In the genomic region with DNA sequence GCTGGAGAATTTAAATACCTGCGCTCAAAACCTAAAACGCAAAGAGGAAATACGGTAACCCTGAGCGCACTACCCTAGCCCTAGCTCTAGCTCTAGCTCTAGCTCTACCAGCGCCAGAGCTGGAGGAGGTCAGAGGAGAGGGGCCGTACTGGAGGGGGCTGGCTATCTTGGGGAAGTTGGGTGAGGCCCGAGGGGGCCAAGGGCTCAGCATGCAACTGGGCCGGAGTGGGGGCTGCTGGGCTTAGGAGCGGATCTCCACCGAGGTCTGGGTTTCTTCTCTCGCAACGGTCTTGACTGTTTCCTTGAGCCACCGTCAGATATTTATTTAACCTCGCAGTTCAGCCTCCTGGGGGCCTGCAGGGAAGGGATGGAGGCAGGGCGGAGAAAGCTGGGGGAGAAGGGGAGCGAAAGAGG, we compare ENCODE assay signal across 1 cellular context.
A peak's percentile ranks its signal among the peaks of the same experiment; 100 is the strongest.
TF ChIP-seq lines count a peak whose summit lies in the region.

No MANE protein-coding gene starts in this region.

TF ChIP-seq in K562, 482 proteins besides CTCF, POLR2A, EP300 and RAD21:
- TF ChIP-seq CHD7 (IDR thresholded peaks at IDR 0.05; ENCODE audit: low read depth, low read length) (peak; percentile 89), ZC3H4 (CRISPR knock-in tag; IDR thresholded peaks at IDR 0.05; ENCODE audit: borderline replicate concordance) (no peak), ZFX (CRISPR knock-in tag; IDR thresholded peaks at IDR 0.05) (no peak)
- TF ChIP-seq, protein P1, sequence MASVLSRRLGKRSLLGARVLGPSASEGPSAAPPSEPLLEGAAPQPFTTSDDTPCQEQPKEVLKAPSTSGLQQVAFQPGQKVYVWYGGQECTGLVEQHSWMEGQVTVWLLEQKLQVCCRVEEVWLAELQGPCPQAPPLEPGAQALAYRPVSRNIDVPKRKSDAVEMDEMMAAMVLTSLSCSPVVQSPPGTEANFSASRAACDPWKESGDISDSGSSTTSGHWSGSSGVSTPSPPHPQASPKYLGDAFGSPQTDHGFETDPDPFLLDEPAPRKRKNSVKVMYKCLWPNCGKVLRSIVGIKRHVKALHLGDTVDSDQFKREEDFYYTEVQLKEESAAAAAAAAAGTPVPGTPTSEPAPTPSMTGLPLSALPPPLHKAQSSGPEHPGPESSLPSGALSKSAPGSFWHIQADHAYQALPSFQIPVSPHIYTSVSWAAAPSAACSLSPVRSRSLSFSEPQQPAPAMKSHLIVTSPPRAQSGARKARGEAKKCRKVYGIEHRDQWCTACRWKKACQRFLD (CRISPR knock-in tag; IDR thresholded peaks at IDR 0.05): no peak
- TF ChIP-seq, protein P2, sequence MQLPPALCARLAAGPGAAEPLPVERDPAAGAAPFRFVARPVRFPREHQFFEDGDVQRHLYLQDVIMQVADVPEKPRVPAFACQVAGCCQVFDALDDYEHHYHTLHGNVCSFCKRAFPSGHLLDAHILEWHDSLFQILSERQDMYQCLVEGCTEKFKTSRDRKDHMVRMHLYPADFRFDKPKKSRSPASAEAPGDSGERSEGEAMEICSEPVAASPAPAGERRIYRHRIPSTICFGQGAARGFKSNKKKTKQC (CRISPR knock-in tag; IDR thresholded peaks at IDR 0.05): no peak
- TF ChIP-seq, protein P3, sequence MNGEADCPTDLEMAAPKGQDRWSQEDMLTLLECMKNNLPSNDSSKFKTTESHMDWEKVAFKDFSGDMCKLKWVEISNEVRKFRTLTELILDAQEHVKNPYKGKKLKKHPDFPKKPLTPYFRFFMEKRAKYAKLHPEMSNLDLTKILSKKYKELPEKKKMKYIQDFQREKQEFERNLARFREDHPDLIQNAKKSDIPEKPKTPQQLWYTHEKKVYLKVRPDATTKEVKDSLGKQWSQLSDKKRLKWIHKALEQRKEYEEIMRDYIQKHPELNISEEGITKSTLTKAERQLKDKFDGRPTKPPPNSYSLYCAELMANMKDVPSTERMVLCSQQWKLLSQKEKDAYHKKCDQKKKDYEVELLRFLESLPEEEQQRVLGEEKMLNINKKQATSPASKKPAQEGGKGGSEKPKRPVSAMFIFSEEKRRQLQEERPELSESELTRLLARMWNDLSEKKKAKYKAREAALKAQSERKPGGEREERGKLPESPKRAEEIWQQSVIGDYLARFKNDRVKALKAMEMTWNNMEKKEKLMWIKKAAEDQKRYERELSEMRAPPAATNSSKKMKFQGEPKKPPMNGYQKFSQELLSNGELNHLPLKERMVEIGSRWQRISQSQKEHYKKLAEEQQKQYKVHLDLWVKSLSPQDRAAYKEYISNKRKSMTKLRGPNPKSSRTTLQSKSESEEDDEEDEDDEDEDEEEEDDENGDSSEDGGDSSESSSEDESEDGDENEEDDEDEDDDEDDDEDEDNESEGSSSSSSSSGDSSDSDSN (IDR thresholded peaks at IDR 0.05; ENCODE audit: borderline replicate concordance in 1 of 2, low read depth in 2 of 2, low read length in 2 of 2): no peak
